ENCODE assay signal across 25 cellular contexts in the genomic region with DNA sequence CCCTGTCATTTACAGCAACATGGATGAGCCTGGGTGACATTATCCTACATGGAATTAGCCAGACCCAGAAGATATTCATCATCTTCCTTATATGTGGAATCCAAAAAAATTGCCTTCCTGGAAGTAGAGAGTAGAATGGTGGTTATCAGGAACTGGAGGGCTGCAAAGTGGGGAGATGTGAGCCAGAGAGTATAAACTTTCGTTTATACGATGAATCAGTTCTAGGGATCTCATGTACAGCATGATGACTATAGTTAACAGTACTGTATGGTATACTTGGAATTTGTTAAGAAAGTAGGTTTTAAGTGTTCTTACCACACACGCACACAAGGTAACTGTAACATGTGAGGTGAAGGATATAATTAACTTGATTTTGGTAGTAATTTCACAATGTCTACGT.
"Had no signal": no experiment of that assay in that cellular context is flagged by ENCODE, and none has a peak within 500 bp of the region (broad histone marks: within the 10 kb centered on the region; RNA-seq: fewer than 3 reads in every experiment).

No MANE protein-coding gene starts in this region.

- H3K27ac Mint-ChIP-seq: IgD-negative memory B cell had no signal

- H3K4me3 Mint-ChIP-seq: IgD-negative memory B cell had no signal

- DNase-seq: Kasumi-1, MV-4-11, NCI-H1048, NCI-H1105, NCI-H1417, NCI-H1436 treated with DMSO at 0.1 percent for 48 hours, NCI-H1694 treated with DMSO at 0.1 percent for 48 hours, NCI-H2029, NCI-H2081 treated with DMSO at 0.1 percent for 48 hours, NCI-H2171, NCI-H226, NCI-H446, NCI-H510A, NCI-H524 treated with DMSO at 0.1 percent for 48 hours, NCI-H69, NCI-H774, Right ventricle myocardium superior, RPMI8226, SIG-M5, SW 1271 had no signal

- H3K27me3 Mint-ChIP-seq: IgD-negative memory B cell had no signal

- H3K4me3 ChIP-seq: K562, SJSA1, SK-N-MC had no signal

- H3K36me3 ChIP-seq: SJSA1 had no signal

- ATAC-seq: K562 had no signal

- H3K27ac ChIP-seq: KMS-11, SJSA1, SK-N-MC had no signal

- H3K27me3 ChIP-seq: SJSA1 had no signal

- H3K4me2 ChIP-seq: KMS-11 had no signal
